Comparison of ENCODE assay signal across 16 cellular contexts in the genomic region with DNA sequence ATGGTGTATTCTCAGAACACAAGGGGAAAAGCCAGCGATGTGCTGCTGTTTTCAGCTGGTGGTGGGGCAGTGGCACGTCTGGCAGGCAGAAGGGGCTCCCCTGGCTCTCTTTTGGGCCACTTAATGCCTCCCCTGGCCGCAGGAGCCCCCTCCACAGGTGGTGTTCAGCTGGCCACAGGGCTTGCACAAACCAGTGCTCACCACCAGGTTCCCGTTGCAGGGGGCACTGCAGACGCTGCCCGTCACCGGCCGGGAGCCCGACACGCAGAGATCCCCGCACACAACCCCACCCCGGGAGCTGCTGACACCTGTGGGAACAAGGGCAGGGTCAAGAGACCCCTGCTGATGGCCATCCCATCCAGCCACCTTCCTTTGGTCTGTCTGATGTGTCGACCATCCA. TPM values are rescaled to one million over a fixed set of nuclear protein-coding genes. Genes with fewer than 3 reads are reported as not detected.
DNase-seq lines count a peak whose midpoint lies in the region; ATAC-seq and TF ChIP-seq lines count a peak whose summit lies in the region.
"Had no signal": no experiment of that assay in that cellular context is flagged by ENCODE, and none has a peak within 500 bp of the region (broad histone marks: within the 10 kb centered on the region; RNA-seq: fewer than 3 reads in every experiment).

No MANE protein-coding gene starts in this region.

- CTCF ChIA-PET in activated CD8-positive, alpha-beta memory T cell treated with anti-CD3 and anti-CD28 coated beads, Interleukin-2, amount 10 ng/mL, durations not matched to agents 7 days and 5 days (lab: Charles Lee) = interaction anchor here (0.8 to 1.9 kb wide), 5 partner anchors 8 to 149 kb away, joined by 3 to 7 read pairs (median 3); no protein-coding TSS in a partner anchor

- TF ChIP-seq CTCF in HFFc6 (IDR thresholded peaks at IDR 0.05) (peak; percentile 18; the same call in 1 of the 2 replicates), osteocyte (IDR thresholded peaks at IDR 0.05) (no peak)

- no peaks in the 10 kb centered on the region for H3K9me3 Mint-ChIP-seq in activated CD8-positive, alpha-beta memory T cell treated with anti-CD3 and anti-CD28 coated beads, Interleukin-2, amount 10 ng/mL, durations not matched to agents 7 days and 5 days (ENCODE audit: low read depth)
- no peaks in the 10 kb centered on the region for H3K9me3 Mint-ChIP-seq in HFFc6
- no peaks in the 10 kb centered on the region for H3K9me3 Mint-ChIP-seq in osteocyte (ENCODE audit: unreplicated experiment)
- H3K9me3 Mint-ChIP-seq in activated T-cell treated with anti-CD3 and anti-CD28 coated beads, Interleukin-2, amount 50 U/mL, for 4 hours = no peaks in the 10 kb centered on the region
- H3K9me3 Mint-ChIP-seq: CD8-positive, alpha-beta T cell had no signal

- H3K4me3 Mint-ChIP-seq in activated CD8-positive, alpha-beta memory T cell treated with anti-CD3 and anti-CD28 coated beads, Interleukin-2, amount 10 ng/mL, durations not matched to agents 7 days and 5 days = no peak overlapping the region
- H3K4me3 Mint-ChIP-seq in HFFc6 = no peak overlapping the region
- H3K4me3 Mint-ChIP-seq in osteocyte (ENCODE audit: unreplicated experiment) = no peak overlapping the region
- no peak overlapping the region for H3K4me3 Mint-ChIP-seq in activated T-cell treated with anti-CD3 and anti-CD28 coated beads, Interleukin-2, amount 50 U/mL, for 4 hours
- H3K4me3 Mint-ChIP-seq: B cell; CD4-positive, CD25-positive, alpha-beta regulatory T cell; CD8-positive, alpha-beta T cell had no signal

- ATAC-seq in activated CD8-positive, alpha-beta memory T cell treated with anti-CD3 and anti-CD28 coated beads, Interleukin-2, amount 10 ng/mL, durations not matched to agents 7 days and 5 days = no peak
- ATAC-seq in activated T-cell treated with anti-CD3 and anti-CD28 coated beads, Interleukin-2, amount 50 U/mL, for 4 hours = no peak
- ATAC-seq: CD8-positive, alpha-beta T cell had no signal

- H3K4me1 Mint-ChIP-seq in activated CD8-positive, alpha-beta memory T cell treated with anti-CD3 and anti-CD28 coated beads, Interleukin-2, amount 10 ng/mL, durations not matched to agents 7 days and 5 days = no peaks in the 10 kb centered on the region
- peaks cover 15% of the 10 kb centered on the region; the same call in 1 of the 2 replicates for H3K4me1 Mint-ChIP-seq in HFFc6 (ENCODE audit: low read depth)
- H3K4me1 Mint-ChIP-seq in osteocyte (ENCODE audit: unreplicated experiment) = no peaks in the 10 kb centered on the region
- no peaks in the 10 kb centered on the region for H3K4me1 Mint-ChIP-seq in activated T-cell treated with anti-CD3 and anti-CD28 coated beads, Interleukin-2, amount 50 U/mL, for 4 hours (ENCODE audit: low read depth)
- H3K4me1 Mint-ChIP-seq: B cell; CD4-positive, CD25-positive, alpha-beta regulatory T cell had no signal

- H3K27me3 Mint-ChIP-seq in activated CD8-positive, alpha-beta memory T cell treated with anti-CD3 and anti-CD28 coated beads, Interleukin-2, amount 10 ng/mL, durations not matched to agents 7 days and 5 days = peaks cover 63% of the 10 kb centered on the region
- peaks cover 37% of the 10 kb centered on the region for H3K27me3 Mint-ChIP-seq in HFFc6 (ENCODE audit: insufficient read depth)
- peaks cover 37% of the 10 kb centered on the region for H3K27me3 Mint-ChIP-seq in osteocyte (ENCODE audit: unreplicated experiment)
- H3K27me3 Mint-ChIP-seq in activated T-cell treated with anti-CD3 and anti-CD28 coated beads, Interleukin-2, amount 50 U/mL, for 4 hours (ENCODE audit: low read depth) = peaks cover 37% of the 10 kb centered on the region

- H3K27ac Mint-ChIP-seq in activated CD8-positive, alpha-beta memory T cell treated with anti-CD3 and anti-CD28 coated beads, Interleukin-2, amount 10 ng/mL, durations not matched to agents 7 days and 5 days = no peak overlapping the region
- H3K27ac Mint-ChIP-seq in HFFc6 (no peak overlapping the region), osteocyte (ENCODE audit: unreplicated experiment) (no peak overlapping the region)
- H3K27ac Mint-ChIP-seq: B cell; CD4-positive, CD25-positive, alpha-beta regulatory T cell; CD8-positive, alpha-beta T cell had no signal

- H3K36me3 Mint-ChIP-seq in activated CD8-positive, alpha-beta memory T cell treated with anti-CD3 and anti-CD28 coated beads, Interleukin-2, amount 10 ng/mL, durations not matched to agents 7 days and 5 days = no peaks in the 10 kb centered on the region
- no peaks in the 10 kb centered on the region for H3K36me3 Mint-ChIP-seq in HFFc6 (ENCODE audit: low read depth)
- no peaks in the 10 kb centered on the region for H3K36me3 Mint-ChIP-seq in osteocyte (ENCODE audit: unreplicated experiment)
- no peaks in the 10 kb centered on the region for H3K36me3 Mint-ChIP-seq in activated T-cell treated with anti-CD3 and anti-CD28 coated beads, Interleukin-2, amount 50 U/mL, for 4 hours (ENCODE audit: insufficient read depth)
- H3K36me3 Mint-ChIP-seq: CD4-positive, CD25-positive, alpha-beta regulatory T cell; CD8-positive, alpha-beta T cell had no signal

- peak; percentile 43 for DNase-seq in activated CD8-positive, alpha-beta memory T cell treated with anti-CD3 and anti-CD28 coated beads, Interleukin-2, amount 50 U/mL, for 48 hours
- DNase-seq in activated CD8-positive, alpha-beta memory T cell treated with anti-CD3 and anti-CD28 coated beads, Interleukin-2, amount 10 ng/mL, durations not matched to agents 7 days and 5 days = no peak
- no peak for DNase-seq in HFFc6
- peak; percentile 45 for DNase-seq in islet precursor cell
- peak; percentile 84 for DNase-seq in osteocyte (ENCODE audit: extremely low spot score, unreplicated experiment)
- DNase-seq in amniotic stem cell (lab: John Stamatoyannopoulos, UW) = no peak
- DNase-seq in mucosa of gallbladder (ENCODE audit: low spot score) = no peak
- DNase-seq in activated T-cell treated with anti-CD3 and anti-CD28 coated beads, Interleukin-2, amount 50 U/mL, for 4 hours = no peak
- DNase-seq: Caco-2; CD4-positive, CD25-positive, alpha-beta regulatory T cell; CD8-positive, alpha-beta T cell; DMS153; DND-41; GM23248 had no signal

RNA-seq across cellular contexts. Expression of gene KRT83, which starts 6.7 kb away (rescaled TPM):
- not detected for total RNA-seq in activated CD8-positive, alpha-beta memory T cell treated with anti-CD3 and anti-CD28 coated beads, Interleukin-2, amount 10 ng/mL, durations not matched to agents 7 days and 5 days
- total RNA-seq in HFFc6 (2021; fragmentation: NEBNext Ultra II Directional; extraction: Animal tissue kit (Norgen Biotek cat#: 25700)) = not detected
- total RNA-seq in osteocyte (not detected in 2 replicates), mucosa of gallbladder (not detected)
- not detected for total RNA-seq in activated T-cell treated with anti-CD3 and anti-CD28 coated beads, Interleukin-2, amount 50 U/mL, for 4 hours
- total RNA-seq: B cell; Caco-2; CD4-positive, CD25-positive, alpha-beta regulatory T cell; CD8-positive, alpha-beta T cell; GM23248; H4 had no signal

RNA-seq across cellular contexts. Expression of gene KRT81, which starts 23.2 kb away (rescaled TPM):
- under 1 TPM in 1 of 2 experiments, not detected in 1; 0.30 TPM for total RNA-seq in activated CD8-positive, alpha-beta memory T cell treated with anti-CD3 and anti-CD28 coated beads, Interleukin-2, amount 10 ng/mL, durations not matched to agents 7 days and 5 days
- under 1 TPM; 0.34 to 0.84 (median 0.70) TPM for total RNA-seq in HFFc6 (2021; fragmentation: NEBNext Ultra II Directional; extraction: Animal tissue kit (Norgen Biotek cat#: 25700))
- total RNA-seq in osteocyte (0.50 and 0.83 TPM in 2 replicates), mucosa of gallbladder (0.55 TPM)
- total RNA-seq in activated T-cell treated with anti-CD3 and anti-CD28 coated beads, Interleukin-2, amount 50 U/mL, for 4 hours = under 1 TPM; 0.19 to 0.25 (median 0.24) TPM
- total RNA-seq: B cell; CD4-positive, CD25-positive, alpha-beta regulatory T cell; CD8-positive, alpha-beta T cell had no signal

RNA-seq across cellular contexts. Expression of gene KRT86, which starts 40.1 kb away (rescaled TPM):
- total RNA-seq in activated CD8-positive, alpha-beta memory T cell treated with anti-CD3 and anti-CD28 coated beads, Interleukin-2, amount 10 ng/mL, durations not matched to agents 7 days and 5 days = 1 to 10 TPM in 1 of 2 experiments, under 1 TPM in 1; 0.18 to 1.2 TPM
- total RNA-seq in HFFc6 (2021; fragmentation: NEBNext Ultra II Directional; extraction: Animal tissue kit (Norgen Biotek cat#: 25700)) = under 1 TPM in 5 of 6 experiments, not detected in 1; 0.15 to 0.26 (median 0.19) TPM
- total RNA-seq in osteocyte (0.24 TPM in 2 replicates), mucosa of gallbladder (1.1 TPM)
- total RNA-seq in activated T-cell treated with anti-CD3 and anti-CD28 coated beads, Interleukin-2, amount 50 U/mL, for 4 hours = not detected
- total RNA-seq: B cell; Caco-2; CD4-positive, CD25-positive, alpha-beta regulatory T cell had no signal

RNA-seq across cellular contexts. Expression of gene KRT85, which starts 52.8 kb away (rescaled TPM):
- not detected for total RNA-seq in activated CD8-positive, alpha-beta memory T cell treated with anti-CD3 and anti-CD28 coated beads, Interleukin-2, amount 10 ng/mL, durations not matched to agents 7 days and 5 days
- not detected for total RNA-seq in HFFc6 (2021; fragmentation: NEBNext Ultra II Directional; extraction: Animal tissue kit (Norgen Biotek cat#: 25700))
- total RNA-seq in osteocyte = not detected in 2 replicates
- total RNA-seq in mucosa of gallbladder = not detected
- total RNA-seq in activated T-cell treated with anti-CD3 and anti-CD28 coated beads, Interleukin-2, amount 50 U/mL, for 4 hours = not detected
- total RNA-seq: B cell; Caco-2; CD4-positive, CD25-positive, alpha-beta regulatory T cell; CD8-positive, alpha-beta T cell; GM23248; H4 had no signal

Comparison
In these comparisons a context has a peak if more than half of its experiments do, and no peak if none do; other contexts are left out.
1. DNase-seq: peak in activated CD8-positive, alpha-beta memory T cell treated with anti-CD3 and anti-CD28 coated beads, Interleukin-2, amount 50 U/mL, for 48 hours (single experiment), islet precursor cell (single experiment) and osteocyte (single experiment); none in activated CD8-positive, alpha-beta memory T cell treated with anti-CD3 and anti-CD28 coated beads, Interleukin-2, amount 10 ng/mL, durations not matched to agents 7 days and 5 days (single experiment), HFFc6 (single experiment), amniotic stem cell (single experiment), mucosa of gallbladder (single experiment) and activated T-cell treated with anti-CD3 and anti-CD28 coated beads, Interleukin-2, amount 50 U/mL, for 4 hours (single experiment).